Comparison of ENCODE assay signal across 11 cellular contexts in genomic region chr2:173353556-173353955, GRCh38. TPM values are rescaled to one million over a fixed set of nuclear protein-coding genes. Genes with fewer than 3 reads are reported as not detected.
DNase-seq lines count a peak whose midpoint lies in the region; ATAC-seq and TF ChIP-seq lines count a peak whose summit lies in the region.
"Had no signal": no experiment of that assay in that cellular context is flagged by ENCODE, and none has a peak within 500 bp of the region (broad histone marks: within the 10 kb centered on the region; RNA-seq: fewer than 3 reads in every experiment).

No MANE protein-coding gene starts in this region.

- ATAC-seq in CD4-positive, alpha-beta T cell (ENCODE audit: poor library complexity): no peak

- H3K4me1 Mint-ChIP-seq in CD4-positive, alpha-beta T cell (ENCODE audit: low read depth): peaks cover 19% of the 10 kb centered on the region

- intact Hi-C loops in CD4-positive, alpha-beta T cell (cut with DNase I, micrococcal nuclease): no loop called here

- H3K9me3 Mint-ChIP-seq in CD4-positive, alpha-beta T cell: no peaks in the 10 kb centered on the region

- peaks cover 61% of the 10 kb centered on the region for H3K27me3 Mint-ChIP-seq in CD4-positive, alpha-beta T cell

- H3K4me3 Mint-ChIP-seq in CD4-positive, alpha-beta T cell: peak overlapping the region; percentile 90

- peaks cover 37% of the 10 kb centered on the region for H3K79me2 ChIP-seq in SU-DHL-6 (ENCODE audit: insufficient read depth, low read length)

- H3K36me3 ChIP-seq in SU-DHL-6 (ENCODE audit: low read length) (no peaks in the 10 kb centered on the region), Peyer's patch (no peaks in the 10 kb centered on the region)

- no peaks in the 10 kb centered on the region for H3K9me3 ChIP-seq in CD4-positive, alpha-beta T cell (ENCODE audit: control insufficient read depth, low read length)
- no peaks in the 10 kb centered on the region for H3K9me3 ChIP-seq in SU-DHL-6 (ENCODE audit: insufficient read depth, low read length)
- no peaks in the 10 kb centered on the region for H3K9me3 ChIP-seq in iPS-18c (ENCODE audit: control insufficient read depth, insufficient read depth, low read length)
- no peaks in the 10 kb centered on the region for H3K9me3 ChIP-seq in Peyer's patch

- no peaks in the 10 kb centered on the region for H3K9me2 ChIP-seq in SU-DHL-6 (replicated peaks; ENCODE audit: insufficient read depth, low read length)

- CTCF ChIA-PET in CD4-positive, alpha-beta T cell (lab: Charles Lee): no interaction called here

- peak overlapping the region; percentile 91 for H3K9ac ChIP-seq in SU-DHL-6 (ENCODE audit: low read length)

- TF ChIP-seq POLR2A in Peyer's patch (IDR thresholded peaks at IDR 0.05): no peak

- H3K4me3 ChIP-seq in HFF-Myc (replicated peaks; ENCODE audit: low read depth, low read length) (peak overlapping the region; percentile 83), SU-DHL-6 (ENCODE audit: insufficient read depth, low read length, poor library complexity, severe bottlenecking) (peak overlapping the region; percentile 83), iPS-18c (ENCODE audit: insufficient read depth, low read depth, low read length) (peak overlapping the region; percentile 91; the same call in 1 of the 2 replicates), Peyer's patch (no peak overlapping the region)

- no peak overlapping the region for H3K27ac Mint-ChIP-seq in CD4-positive, alpha-beta T cell

- POLR2A ChIA-PET in CD4-positive, alpha-beta T cell (lab: Charles Lee): no interaction called here

- peak overlapping the region; percentile 90 for H2AFZ ChIP-seq in SU-DHL-6 (ENCODE audit: low read depth, low read length, severe bottlenecking)

- H3K4me2 ChIP-seq in SU-DHL-6 (ENCODE audit: low read depth, low read length, poor library complexity, severe bottlenecking): peak overlapping the region; percentile 98

- TF ChIP-seq CTCF in CD4-positive, alpha-beta T cell (IDR thresholded peaks at IDR 0.05): no peak
- no peak for TF ChIP-seq CTCF in HFF-Myc (IDR thresholded peaks at IDR 0.05; ENCODE audit: low read depth, low read length, missing control alignments)
- TF ChIP-seq CTCF in SU-DHL-6 (IDR thresholded peaks at IDR 0.05; ENCODE audit: insufficient read depth, low read length, poor library complexity, severe bottlenecking): no peak
- TF ChIP-seq CTCF in Peyer's patch (IDR thresholded peaks at IDR 0.05): no peak

- H3K4me1 ChIP-seq in Peyer's patch: peaks cover 0 to 12% (median 1%) of the 10 kb centered on the region in 4 donors

- no peaks in the 10 kb centered on the region for H3F3A ChIP-seq in SU-DHL-6 (ENCODE audit: insufficient read depth)

- H3K27ac ChIP-seq in CD4-positive, alpha-beta T cell (ENCODE audit: low read depth, low read length): no peak overlapping the region
- peak overlapping the region; percentile 75; the same call in 1 of the 2 replicates for H3K27ac ChIP-seq in SU-DHL-6 (ENCODE audit: low read depth, low read length)
- no peak overlapping the region for H3K27ac ChIP-seq in Peyer's patch

- H3K36me3 Mint-ChIP-seq in CD4-positive, alpha-beta T cell (ENCODE audit: low read depth): no peaks in the 10 kb centered on the region

- H3K27me3 ChIP-seq in CD4-positive, alpha-beta T cell (ENCODE audit: control insufficient read depth, insufficient read depth, low read length): peaks cover 20% of the 10 kb centered on the region
- H3K27me3 ChIP-seq in SU-DHL-6 (ENCODE audit: low read length): no peaks in the 10 kb centered on the region
- no peaks in the 10 kb centered on the region for H3K27me3 ChIP-seq in Peyer's patch

- no peak for DNase-seq in CD4-positive, alpha-beta T cell
- no peak for DNase-seq in HFF-Myc (ENCODE audit: extremely low read depth, low read depth)
- no peak for DNase-seq in activated CD4-positive, CD25-positive, alpha-beta regulatory T cell (lab: John Stamatoyannopoulos, UW)
- no peak for DNase-seq in NCI-H1694 (lab: John Stamatoyannopoulos, UW)
- no peak for DNase-seq in Peyer's patch
- DNase-seq in COLO668 (lab: John Stamatoyannopoulos, UW; ENCODE audit: unreplicated experiment): no peak
- DNase-seq: EL, left ventricle myocardium superior, NCI-H1417 treated with DMSO at 0.1 percent for 48 hours had no signal

- H4K20me1 ChIP-seq in SU-DHL-6 (ENCODE audit: low read depth, low read length): peaks cover 8% of the 10 kb centered on the region; the same call in 1 of the 2 replicates

RNA-seq across cellular contexts. Expression of gene CDCA7, which starts 1.1 kb away (rescaled TPM):
- 1 to 10 TPM; 1.6 to 1.8 TPM for total RNA-seq in CD4-positive, alpha-beta T cell
- total RNA-seq in Peyer's patch: 100 to 1,000 TPM in 1 of 4 donors, 10 to 100 TPM in 3; 18.4 to 152 (median 46.1) TPM

Comparison
In these comparisons a context has a peak if more than half of its experiments do, and no peak if none do; other contexts are left out.
1. H3K4me3 ChIP-seq: peak in HFF-Myc (single experiment), SU-DHL-6 (single experiment) and iPS-18c (single experiment); none in Peyer's patch (0 of 4).
2. RNA of gene CDCA7, which starts 1.1 kb away (total RNA-seq): 18.4 to 152 TPM in Peyer's patch; 1.6 to 1.8 TPM in CD4-positive, alpha-beta T cell; every median in the first group is over 4 times any median in the second.